Comparison of ENCODE assay signal across 10 cellular contexts in the genomic region with DNA sequence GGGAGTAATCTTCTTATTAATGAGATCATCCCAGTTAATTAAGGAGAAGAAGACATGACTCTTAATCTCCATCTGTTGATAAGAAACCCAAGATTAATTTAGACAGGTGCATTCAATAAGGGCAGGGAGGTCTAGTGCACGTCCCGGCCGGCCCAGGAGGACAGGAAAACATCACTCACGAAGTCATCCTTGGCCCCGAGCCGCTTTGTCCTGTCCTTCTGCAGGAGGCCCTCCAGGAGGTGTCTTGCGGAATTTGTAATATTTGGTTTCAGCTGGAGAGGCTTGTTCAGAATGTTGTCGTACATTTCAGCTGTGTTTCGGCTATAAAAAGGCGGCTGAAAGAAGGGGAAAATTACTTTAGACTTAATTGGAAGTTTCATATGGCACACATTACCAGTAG.
DNase-seq lines count a peak whose midpoint lies in the region; ATAC-seq and TF ChIP-seq lines count a peak whose summit lies in the region.
"Had no signal": no experiment of that assay in that cellular context is flagged by ENCODE, and none has a peak within 500 bp of the region (broad histone marks: within the 10 kb centered on the region; RNA-seq: fewer than 3 reads in every experiment).

No MANE protein-coding gene starts in this region.

- ATAC-seq in naive thymus-derived CD4-positive, alpha-beta T cell = no peak
- no peak for ATAC-seq in GM19035 (IDR thresholded peaks at IDR 0.05; ENCODE audit: unreplicated experiment)
- no peak for ATAC-seq in GM21717 (IDR thresholded peaks at IDR 0.05; ENCODE audit: unreplicated experiment)

- peaks cover 80% of the 10 kb centered on the region for H3K36me3 Mint-ChIP-seq in dendritic cell treated with granulocyte-macrophage colony-stimulating factor and Interleukin-4, amounts not matched to agents 40 ng/mL and 50 ng/mL, for 4 days (ENCODE audit: low read depth)
- peaks cover 9 to 66% (median 44%) of the 10 kb centered on the region in 5 donors for H3K36me3 Mint-ChIP-seq in naive thymus-derived CD4-positive, alpha-beta T cell

- no peak overlapping the region for H3K27ac ChIP-seq in AG04450 (ENCODE audit: low read depth, low read length)
- H3K27ac ChIP-seq in naive thymus-derived CD4-positive, alpha-beta T cell (ENCODE audit: low read depth, low read length) = no peak overlapping the region

- CTCF ChIA-PET in AG04450 (lab: Charles Lee) = interaction anchor here (1.2 kb wide), 1 partner anchor 59 kb away, joined by 4 read pairs; no protein-coding TSS in a partner anchor
- CTCF ChIA-PET in naive thymus-derived CD4-positive, alpha-beta T cell (lab: Charles Lee) = interaction anchor here (0.6 to 2.1 kb wide), 4 partner anchors 196 to 770 kb away, joined by 3 to 22 read pairs (median 8); no protein-coding TSS in a partner anchor

- peaks cover 45% of the 10 kb centered on the region for H3K4me1 Mint-ChIP-seq in dendritic cell treated with granulocyte-macrophage colony-stimulating factor and Interleukin-4, amounts not matched to agents 40 ng/mL and 50 ng/mL, for 4 days (ENCODE audit: low read depth)
- H3K4me1 Mint-ChIP-seq in naive thymus-derived CD4-positive, alpha-beta T cell = peaks cover 35 to 66% (median 51%) of the 10 kb centered on the region in 7 donors

- no peaks in the 10 kb centered on the region for H3K9me3 Mint-ChIP-seq in dendritic cell treated with granulocyte-macrophage colony-stimulating factor and Interleukin-4, amounts not matched to agents 40 ng/mL and 50 ng/mL, for 4 days
- peaks cover 0 to 2% (median 0%) of the 10 kb centered on the region in 11 donors for H3K9me3 Mint-ChIP-seq in naive thymus-derived CD4-positive, alpha-beta T cell
- H3K9me3 Mint-ChIP-seq: memory B cell had no signal

- intact Hi-C loops in dendritic cell treated with granulocyte-macrophage colony-stimulating factor and Interleukin-4, amounts not matched to agents 40 ng/mL and 50 ng/mL, for 4 days (cut with micrococcal nuclease) = loop anchor here (5.0 to 10.0 kb wide), 3 partner anchors 204 to 771 kb away; no protein-coding TSS in a partner anchor
- intact Hi-C loops in naive thymus-derived CD4-positive, alpha-beta T cell (cut with micrococcal nuclease) = loop anchor here (5.0 kb wide), 3 partner anchors 841 to 1659 kb away; partner anchors contain the start of gene STX7 (in 1 of the 2)

- H3K27me3 ChIP-seq in AG04450 (ENCODE audit: control insufficient read depth, insufficient read depth, low read length) = no peaks in the 10 kb centered on the region
- no peaks in the 10 kb centered on the region for H3K27me3 ChIP-seq in naive thymus-derived CD4-positive, alpha-beta T cell (ENCODE audit: control insufficient read depth in 2 of 2, insufficient read depth in 2 of 2, low read length in 2 of 2)

- H3K27ac Mint-ChIP-seq in dendritic cell treated with granulocyte-macrophage colony-stimulating factor and Interleukin-4, amounts not matched to agents 40 ng/mL and 50 ng/mL, for 4 days = no peak overlapping the region
- H3K27ac Mint-ChIP-seq in naive thymus-derived CD4-positive, alpha-beta T cell = peak overlapping the region in 8 of 9 donors; percentile 7 to 86 (median 74)

- H3K4me3 Mint-ChIP-seq in dendritic cell treated with granulocyte-macrophage colony-stimulating factor and Interleukin-4, amounts not matched to agents 40 ng/mL and 50 ng/mL, for 4 days = peak overlapping the region; percentile 21
- H3K4me3 Mint-ChIP-seq in naive thymus-derived CD4-positive, alpha-beta T cell = peak overlapping the region in 6 of 10 donors; percentile 7 to 99 (median 60)
- H3K4me3 Mint-ChIP-seq: memory B cell had no signal

- no peaks in the 10 kb centered on the region for H3K27me3 Mint-ChIP-seq in dendritic cell treated with granulocyte-macrophage colony-stimulating factor and Interleukin-4, amounts not matched to agents 40 ng/mL and 50 ng/mL, for 4 days
- no peaks in the 10 kb centered on the region for H3K27me3 Mint-ChIP-seq in naive thymus-derived CD4-positive, alpha-beta T cell

- H3K9me3 ChIP-seq in AG04450 (ENCODE audit: control insufficient read depth, insufficient read depth, low read length) = no peaks in the 10 kb centered on the region
- H3K9me3 ChIP-seq in naive thymus-derived CD4-positive, alpha-beta T cell (ENCODE audit: control insufficient read depth in 2 of 3, low read length in 3 of 3) = no peaks in the 10 kb centered on the region

- peak overlapping the region; percentile 94 for H3K4me3 ChIP-seq in AG04450 (ENCODE audit: low read depth, low read length)
- no peak overlapping the region for H3K4me3 ChIP-seq in naive thymus-derived CD4-positive, alpha-beta T cell (ENCODE audit: low read length)

- peaks cover 3 to 41% of the 10 kb centered on the region in 2 donors for H3K4me1 ChIP-seq in naive thymus-derived CD4-positive, alpha-beta T cell (ENCODE audit: control insufficient read depth in 2 of 2, insufficient read depth in 2 of 2, low read length in 2 of 2)

- peak; percentile 12; the same call in 1 of the 2 replicates for TF ChIP-seq CTCF in AG04450 (IDR thresholded peaks at IDR 0.05; ENCODE audit: low read depth, low read length)

- peaks cover 9 to 47% (median 19%) of the 10 kb centered on the region in 3 experiments for H3K36me3 ChIP-seq in naive thymus-derived CD4-positive, alpha-beta T cell (ENCODE audit: control insufficient read depth in 2 of 3, insufficient read depth in 3 of 3, low read length in 3 of 3)

- POLR2A ChIA-PET in AG04450 (lab: Yijun Ruan, JAX) = no interaction called here
- POLR2A ChIA-PET in naive thymus-derived CD4-positive, alpha-beta T cell (lab: Charles Lee) = interaction anchor here (0.6 to 1.5 kb wide), 2 partner anchors 324 to 470 kb away, joined by 3 to 6 read pairs; no protein-coding TSS in a partner anchor

- DNase-seq in AG04450 (ENCODE audit: low read depth, low spot score) = no peak
- DNase-seq in NCI-H82 (lab: John Stamatoyannopoulos, UW) = peak; percentile 96
- DNase-seq in naive thymus-derived CD4-positive, alpha-beta T cell = no peak
- DNase-seq in NCI-H526 treated with DMSO at 0.1 percent for 48 hours (lab: John Stamatoyannopoulos, UW) = no peak
- no peak for DNase-seq in Kasumi-1 (lab: John Stamatoyannopoulos, UW)
- DNase-seq: DMS53 had no signal
